8 cellular contexts compared by ENCODE assay signal in genomic region chr2:100291152-100291970, GRCh38. TPM values are rescaled to one million over a fixed set of nuclear protein-coding genes. Genes with fewer than 3 reads are reported as not detected.
A peak's percentile ranks its signal among the peaks of the same experiment; 100 is the strongest.
DNase-seq lines count a peak whose midpoint lies in the region; ATAC-seq and TF ChIP-seq lines count a peak whose summit lies in the region.

No MANE protein-coding gene starts in this region.

- POLR2A ChIA-PET in PC-9 (lab: Charles Lee; ENCODE audit: unreplicated experiment) = interaction anchor here (0.7 kb wide), 1 partner anchor 130 kb away, joined by 3 read pairs; no protein-coding TSS in a partner anchor

- peaks cover 9% of the 10 kb centered on the region for H3K4me1 Mint-ChIP-seq in GM23338

- H3K4me2 ChIP-seq in GM23338 = no peak overlapping the region
- no peak overlapping the region for H3K4me2 ChIP-seq in PC-9

- H3K27ac ChIP-seq in GM23338 (ENCODE audit: low read depth) = no peak overlapping the region
- H3K27ac ChIP-seq in PC-9 = no peak overlapping the region
- peak overlapping the region in 1 of 2 donors; percentile 18 for H3K27ac ChIP-seq in right atrium auricular region

- H3K9me3 ChIP-seq in PC-9 (ENCODE audit: insufficient read depth, low read depth) (no peaks in the 10 kb centered on the region), right atrium auricular region (no peaks in the 10 kb centered on the region)

- no peaks in the 10 kb centered on the region for H3F3A ChIP-seq in GM23338 (replicated peaks; ENCODE audit: low read depth)
- H3F3A ChIP-seq in PC-9 (ENCODE audit: insufficient read depth, low read depth) = no peaks in the 10 kb centered on the region

- TF ChIP-seq CTCF in GM23338 (conservative IDR thresholded peaks at IDR 0.05; ENCODE audit: low read depth in 2 of 2) = no peak
- no peak for TF ChIP-seq CTCF in PC-9 (conservative IDR thresholded peaks at IDR 0.05)
- no peak for TF ChIP-seq CTCF in right atrium auricular region (IDR thresholded peaks at IDR 0.05)

- CTCF ChIA-PET in PC-9 (lab: Charles Lee) = no interaction called here

- H3K79me2 ChIP-seq in GM23338 (replicated peaks; ENCODE audit: insufficient read depth) (no peaks in the 10 kb centered on the region), PC-9 (ENCODE audit: low read depth) (no peaks in the 10 kb centered on the region)

- peaks cover under 1% of the 10 kb centered on the region for H3K4me1 ChIP-seq in GM23338 (ENCODE audit: insufficient read depth)
- no peaks in the 10 kb centered on the region for H3K4me1 ChIP-seq in PC-9 (replicated peaks; ENCODE audit: insufficient read depth)
- H3K4me1 ChIP-seq in right atrium auricular region = peaks cover 0 to 9% of the 10 kb centered on the region in 2 donors

- H2AFZ ChIP-seq in GM23338 = peak overlapping the region; percentile 74; the same call in 1 of the 2 replicates
- H2AFZ ChIP-seq in PC-9 = no peak overlapping the region

- BruUV-seq in PC-9 (replicated peaks; lab: Mats Ljungman, UMichigan) = no TSS peak

- H3K9me3 Mint-ChIP-seq in GM23338 = no peaks in the 10 kb centered on the region

- H3K36me3 ChIP-seq in GM23338 (ENCODE audit: insufficient read depth) (no peaks in the 10 kb centered on the region), PC-9 (ENCODE audit: low read depth) (no peaks in the 10 kb centered on the region), right atrium auricular region (peaks cover 18% of the 10 kb centered on the region)

- no peak for DNase-seq in GM23338 (ENCODE audit: low spot score)
- peak; percentile 45 to 69 for DNase-seq in PC-9
- DNase-seq in activated T-helper 9 cell treated with anti-CD3 and anti-CD28 coated beads, Interleukin-2, amount 50 U/mL, for 16 hours (ENCODE audit: low read depth) = peak; percentile 25
- peak; percentile 76 for DNase-seq in right atrium auricular region (ENCODE audit: low spot score)
- peak; percentile 28 to 42 for DNase-seq in stimulated activated CD4-positive, alpha-beta T cell treated with anti-CD3 and anti-CD28 coated beads, Interleukin-2, amount 100 ng/mL, for 48 hours
- DNase-seq in NCI-H82 treated with DMSO at 0.1 percent for 48 hours (lab: John Stamatoyannopoulos, UW; ENCODE audit: unreplicated experiment) = no peak
- no peak for DNase-seq in foreskin melanocyte

- ATAC-seq in GM23338 (peak; percentile 55), GM19452 (IDR thresholded peaks at IDR 0.05; ENCODE audit: unreplicated experiment) (no peak)

- no peaks in the 10 kb centered on the region for H3K9me2 ChIP-seq in GM23338 (ENCODE audit: insufficient read depth)
- H3K9me2 ChIP-seq in PC-9 (ENCODE audit: insufficient read depth) = no peaks in the 10 kb centered on the region

- H3K4me3 ChIP-seq in GM23338 = no peak overlapping the region
- no peak overlapping the region for H3K4me3 ChIP-seq in PC-9
- no peak overlapping the region for H3K4me3 ChIP-seq in right atrium auricular region

- H4K20me1 ChIP-seq in GM23338 (replicated peaks; ENCODE audit: insufficient read depth) = no peaks in the 10 kb centered on the region
- H4K20me1 ChIP-seq in PC-9 (ENCODE audit: insufficient read depth) = no peaks in the 10 kb centered on the region

- intact Hi-C loops in PC-9 (cut with micrococcal nuclease; ENCODE audit: unreplicated experiment) = no loop called here

- H3K27me3 ChIP-seq in GM23338 (ENCODE audit: insufficient read depth) = no peaks in the 10 kb centered on the region
- H3K27me3 ChIP-seq in PC-9 (ENCODE audit: insufficient read depth, low read depth) = peaks cover 32% of the 10 kb centered on the region
- H3K27me3 ChIP-seq in right atrium auricular region = no peaks in the 10 kb centered on the region

- no peaks in the 10 kb centered on the region for H3K36me3 Mint-ChIP-seq in GM23338 (ENCODE audit: low read depth)

- peaks cover 3% of the 10 kb centered on the region for H3K27me3 Mint-ChIP-seq in GM23338 (ENCODE audit: insufficient read depth, low read depth, poor library complexity)

- no peak overlapping the region for H3K27ac Mint-ChIP-seq in GM23338

- no peak overlapping the region for H3K4me3 Mint-ChIP-seq in GM23338

TF ChIP-seq in GM23338, 12 proteins besides CTCF, POLR2A, EP300 and RAD21 (continues in another document):
- no peak for TF ChIP-seq POLR2AphosphoS5 (IDR thresholded peaks at IDR 0.05; ENCODE audit: low read depth)
- no peak for TF ChIP-seq ETS1 (IDR thresholded peaks at IDR 0.05)
- TF ChIP-seq EZH2 (IDR thresholded peaks at IDR 0.05; ENCODE audit: low read depth, unreplicated experiment) = no peak
- no peak for TF ChIP-seq EZH2phosphoT487 (IDR thresholded peaks at IDR 0.05; ENCODE audit: unreplicated experiment)
- TF ChIP-seq STAT1 (IDR thresholded peaks at IDR 0.05; ENCODE audit: unreplicated experiment) = no peak
- TF ChIP-seq ZNF114 (CRISPR knock-in tag; IDR thresholded peaks at IDR 0.05) = no peak
- no peak for TF ChIP-seq CREB1 (CRISPR knock-in tag; IDR thresholded peaks at IDR 0.05; ENCODE audit: low read depth)
- no peak for TF ChIP-seq ZNF462 (CRISPR knock-in tag; IDR thresholded peaks at IDR 0.05)

RNA-seq across cellular contexts. Expression of gene LONRF2, which starts 30.9 kb away (rescaled TPM):
- 0.24 and 0.35 TPM in 2 replicates for total RNA-seq in GM23338 (2014; rRNA removed; shearing (Covaris generic))
- 0.03 and 0.05 TPM in 2 replicates for polyA plus RNA-seq in GM23338 (2016; fragmentation: Nextera tagmentation; extraction: Ambion mirVana)
- total RNA-seq in PC-9 (2021) (not detected in 2 replicates), right atrium auricular region (10 to 100 TPM; 11.3 to 18.9 TPM)

Comparison
In these comparisons a context has a peak if more than half of its experiments do, and no peak if none do; other contexts are left out.
1. DNase-seq: peak in PC-9 (2 of 2), activated T-helper 9 cell treated with anti-CD3 and anti-CD28 coated beads, Interleukin-2, amount 50 U/mL, for 16 hours (single experiment), right atrium auricular region (single experiment) and stimulated activated CD4-positive, alpha-beta T cell treated with anti-CD3 and anti-CD28 coated beads, Interleukin-2, amount 100 ng/mL, for 48 hours (2 of 2); none in GM23338 (single experiment), NCI-H82 treated with DMSO at 0.1 percent for 48 hours (single experiment) and foreskin melanocyte (single experiment).